Comparison of ENCODE assay signal across 11 cellular contexts in the genomic region with DNA sequence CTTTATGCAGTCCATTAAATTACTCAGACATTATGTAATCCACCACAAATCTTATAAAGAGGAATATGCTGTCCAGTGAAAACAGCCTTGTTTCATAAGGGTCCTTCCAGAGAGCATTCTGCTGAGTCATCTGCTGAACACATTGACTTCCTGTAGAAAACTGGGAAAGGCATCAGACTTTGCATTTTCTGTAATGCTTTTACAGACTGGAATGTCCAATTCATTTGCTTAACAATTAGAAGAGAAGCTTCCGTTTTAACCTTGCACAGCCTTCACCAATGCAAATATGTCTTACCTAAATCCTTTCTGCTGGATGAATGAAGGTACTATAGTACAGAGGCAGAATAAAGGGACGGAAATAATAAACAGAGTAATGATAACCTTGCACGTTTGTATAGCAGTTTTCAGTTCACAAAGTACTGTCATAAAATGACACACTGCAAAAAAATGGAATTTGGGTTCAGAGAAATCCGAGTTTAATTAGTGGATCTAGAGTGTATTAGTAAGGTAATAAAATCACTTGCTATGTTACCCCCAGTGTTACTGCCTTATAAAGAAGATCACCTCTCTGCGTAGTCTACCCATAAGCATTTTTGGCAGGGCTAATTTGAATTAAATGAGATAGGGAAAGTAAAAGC.
DNase-seq lines count a peak whose midpoint lies in the region; ATAC-seq and TF ChIP-seq lines count a peak whose summit lies in the region.
"Had no signal": no experiment of that assay in that cellular context is flagged by ENCODE, and none has a peak within 500 bp of the region (broad histone marks: within the 10 kb centered on the region; RNA-seq: fewer than 3 reads in every experiment).

No MANE protein-coding gene starts in this region.

- H2BK15ac ChIP-seq in H9 (ENCODE audit: low read depth, low read length) = no peak overlapping the region

- H3K4me3 ChIP-seq in fibroblast of mammary gland (ENCODE audit: control insufficient read depth, low read depth, low read length) (no peak overlapping the region), gastrocnemius medialis (no peak overlapping the region)

- intact Hi-C loops in gastrocnemius medialis (cut with DNase I; ENCODE audit: low total_unique reads) = no loop called here

- no peaks in the 10 kb centered on the region for H3K36me3 ChIP-seq in gastrocnemius medialis

- in situ Hi-C loops in gastrocnemius medialis (cut with MboI; ENCODE audit: low sequenced_read_pairs in 4 of 4) = no loop called here

- peak overlapping the region; percentile 4 for H3K4me2 ChIP-seq in H9 (ENCODE audit: insufficient read depth, insufficient read length, low read length)

- no peak overlapping the region for H3K23ac ChIP-seq in H9 (ENCODE audit: insufficient read length, low read depth, low read length)

- H2AK5ac ChIP-seq in H9 (ENCODE audit: insufficient read length, low read length) = no peak overlapping the region

- no peaks in the 10 kb centered on the region for H4K20me1 ChIP-seq in H9 (ENCODE audit: control insufficient read depth, insufficient read depth, insufficient read length)

- H3K4me1 ChIP-seq in H9 (ENCODE audit: insufficient read depth, low read length) = peaks cover 2% of the 10 kb centered on the region; the same call in 1 of the 2 replicates
- no peaks in the 10 kb centered on the region for H3K4me1 ChIP-seq in gastrocnemius medialis

- H3K27me3 Mint-ChIP-seq in H9 (ENCODE audit: low read depth) = no peaks in the 10 kb centered on the region

- H2BK120ac ChIP-seq in H9 (ENCODE audit: low read depth, low read length, poor library complexity, severe bottlenecking) = no peak overlapping the region

- H3K27ac Mint-ChIP-seq in H9 = peak overlapping the region; percentile 73 to 87 (median 81); a peak in 4 of 7 replicates
- H3K27ac Mint-ChIP-seq: T-helper 2 cell treated with Interferon-gamma antibody and Interleukin-4, amounts not matched to agents 5 μg/mL and 100 μg/mL, for 36 hours had no signal

- no peaks in the 10 kb centered on the region for H3K23me2 ChIP-seq in H9 (ENCODE audit: insufficient read length, low read depth, low read length, poor library complexity, severe bottlenecking)

- H3K27ac ChIP-seq in H9 (ENCODE audit: insufficient read length, low read depth, low read length) = no peak overlapping the region
- no peak overlapping the region for H3K27ac ChIP-seq in gastrocnemius medialis

- no peak overlapping the region for H2BK5ac ChIP-seq in H9 (ENCODE audit: insufficient read length, low read length)

- H2BK20ac ChIP-seq in H9 (ENCODE audit: low read depth, low read length, poor library complexity, severe bottlenecking) = no peak overlapping the region

- H3K79me2 ChIP-seq in H9 (ENCODE audit: insufficient read depth, low read length) = no peaks in the 10 kb centered on the region

- H3K4ac ChIP-seq in H9 (ENCODE audit: low read depth, low read length) = no peak overlapping the region

- DNase-seq in H9 = no peak
- DNase-seq in NCI-H82 treated with DMSO at 0.1 percent for 48 hours (lab: John Stamatoyannopoulos, UW; ENCODE audit: unreplicated experiment) = peak; percentile 87
- peak; percentile 79 for DNase-seq in fibroblast of mammary gland (ENCODE audit: low read depth)
- peak; percentile 87 for DNase-seq in renal cortical epithelial cell (ENCODE audit: low read depth)
- no peak for DNase-seq in gastrocnemius medialis
- no peak for DNase-seq in NOMO-1 (lab: John Stamatoyannopoulos, UW; ENCODE audit: unreplicated experiment in 2 of 2)
- DNase-seq: activated naive CD4-positive, alpha-beta T cell; nucleus accumbens had no signal

- no peak overlapping the region for H4K5ac ChIP-seq in H9 (ENCODE audit: insufficient read length, low read depth, low read length)

- no peak overlapping the region for H4K8ac ChIP-seq in H9 (replicated peaks; ENCODE audit: insufficient read length, low read depth, low read length)

- H2AFZ ChIP-seq in H9 (ENCODE audit: low read length) = no peak overlapping the region

- H3K9ac ChIP-seq in H9 (ENCODE audit: extremely low read depth, insufficient read length, low read length) = no peak overlapping the region

- H2BK12ac ChIP-seq in H9 (ENCODE audit: insufficient read length, low read depth, low read length) = no peak overlapping the region

- no peak overlapping the region for H3T11ph ChIP-seq in H9 (ENCODE audit: low read length)

- H4K91ac ChIP-seq in H9 (ENCODE audit: insufficient read length, low read depth, low read length) = no peak overlapping the region

- peaks cover 1 to 2% of the 10 kb centered on the region in 2 experiments; a peak in 3 of 5 replicates for H3K9me3 Mint-ChIP-seq in H9

- H3K4me3 Mint-ChIP-seq in H9 = no peak overlapping the region
- H3K4me3 Mint-ChIP-seq: T-helper 2 cell treated with Interferon-gamma antibody and Interleukin-4, amounts not matched to agents 5 μg/mL and 100 μg/mL, for 36 hours had no signal

- WGBS in H9 (ENCODE audit: extremely low coverage, insufficient read length, low lambda C conversion rate) = no CpG with 5 or more reads among the region's 5 CpGs

- no peaks in the 10 kb centered on the region for H3K79me1 ChIP-seq in H9 (ENCODE audit: insufficient read depth, low read depth, low read length, poor library complexity, severe bottlenecking)

- no peak overlapping the region for H3K18ac ChIP-seq in H9 (ENCODE audit: insufficient read length, low read depth, low read length)

- TF ChIP-seq POLR2A in gastrocnemius medialis (IDR thresholded peaks at IDR 0.05) = no peak

- TF ChIP-seq CTCF in H9 (conservative IDR thresholded peaks at IDR 0.05) (no peak), fibroblast of mammary gland (conservative IDR thresholded peaks at IDR 0.05; ENCODE audit: control insufficient read depth, insufficient read depth, low read depth, low read length) (no peak), gastrocnemius medialis (IDR thresholded peaks at IDR 0.05 in 4 of 5, conservative IDR thresholded peaks at IDR 0.05 in 1 of 5) (no peak)

- peaks cover 10 to 12% of the 10 kb centered on the region in 2 experiments for H3K4me1 Mint-ChIP-seq in H9

- H3K36me3 Mint-ChIP-seq in H9 (ENCODE audit: insufficient read depth in 1 of 3, low read depth in 3 of 3) = peaks cover 0 to under 1% (median under 1%) of the 10 kb centered on the region in 3 experiments; a peak in 4 of 7 replicates

- no peak overlapping the region for H3K14ac ChIP-seq in H9 (ENCODE audit: insufficient read depth, low read length)

- no peaks in the 10 kb centered on the region for H3K9me3 ChIP-seq in H9 (ENCODE audit: control insufficient read depth, low read depth, low read length)
- H3K9me3 ChIP-seq in gastrocnemius medialis = no peaks in the 10 kb centered on the region

- ATAC-seq in gastrocnemius medialis (no peak), GM19395 (IDR thresholded peaks at IDR 0.05; ENCODE audit: unreplicated experiment) (no peak), GM18511 (IDR thresholded peaks at IDR 0.05; ENCODE audit: unreplicated experiment) (no peak)

- H3K27me3 ChIP-seq in H9 (ENCODE audit: insufficient read depth, low read length) (no peaks in the 10 kb centered on the region), gastrocnemius medialis (no peaks in the 10 kb centered on the region)

- no peak overlapping the region for H3K56ac ChIP-seq in H9 (ENCODE audit: insufficient read length, low read depth, low read length)

Comparison
In these comparisons a context has a peak if more than half of its experiments do, and no peak if none do; other contexts are left out.
1. DNase-seq: peak in NCI-H82 treated with DMSO at 0.1 percent for 48 hours (single experiment), fibroblast of mammary gland (single experiment) and renal cortical epithelial cell (single experiment); none in H9 (single experiment), gastrocnemius medialis (0 of 2) and NOMO-1 (0 of 2).